ENCODE assay signal across 1 cellular context in the genomic region with DNA sequence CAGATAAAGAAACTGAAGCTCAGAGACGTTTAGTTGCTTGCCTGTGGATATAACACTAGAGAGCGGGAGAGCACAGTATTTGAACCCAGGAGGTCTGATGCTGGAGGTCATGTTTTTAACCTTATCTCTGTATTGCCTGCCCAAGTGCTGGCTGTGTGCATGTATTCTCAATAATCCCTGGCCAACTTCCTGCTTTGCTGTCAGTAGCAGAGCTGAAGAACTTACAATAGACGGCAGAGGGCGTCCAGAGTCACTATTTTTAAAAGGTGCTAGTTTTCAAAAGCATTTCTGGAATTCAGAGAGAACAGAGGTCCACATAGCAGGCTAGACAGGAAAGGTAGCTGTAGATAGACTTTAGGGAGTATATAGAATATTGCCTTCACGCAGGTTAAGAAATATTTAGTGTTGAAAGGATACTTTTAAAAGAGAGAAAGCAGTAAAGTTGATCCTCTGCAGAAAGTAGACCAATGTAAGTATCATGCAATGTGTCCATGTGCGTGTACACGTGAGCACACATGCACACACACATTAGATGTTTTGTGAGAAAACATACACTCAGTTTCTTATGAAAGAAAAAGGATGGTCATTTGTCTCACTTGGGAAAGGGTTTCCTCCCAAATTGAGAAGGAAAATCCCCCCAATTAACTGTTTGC.
TF ChIP-seq lines count a peak whose summit lies in the region.

No MANE protein-coding gene starts in this region.

TF ChIP-seq in liver, 16 proteins besides CTCF, POLR2A, EP300 and RAD21 (continued from another document):
- TF ChIP-seq, protein P1, sequence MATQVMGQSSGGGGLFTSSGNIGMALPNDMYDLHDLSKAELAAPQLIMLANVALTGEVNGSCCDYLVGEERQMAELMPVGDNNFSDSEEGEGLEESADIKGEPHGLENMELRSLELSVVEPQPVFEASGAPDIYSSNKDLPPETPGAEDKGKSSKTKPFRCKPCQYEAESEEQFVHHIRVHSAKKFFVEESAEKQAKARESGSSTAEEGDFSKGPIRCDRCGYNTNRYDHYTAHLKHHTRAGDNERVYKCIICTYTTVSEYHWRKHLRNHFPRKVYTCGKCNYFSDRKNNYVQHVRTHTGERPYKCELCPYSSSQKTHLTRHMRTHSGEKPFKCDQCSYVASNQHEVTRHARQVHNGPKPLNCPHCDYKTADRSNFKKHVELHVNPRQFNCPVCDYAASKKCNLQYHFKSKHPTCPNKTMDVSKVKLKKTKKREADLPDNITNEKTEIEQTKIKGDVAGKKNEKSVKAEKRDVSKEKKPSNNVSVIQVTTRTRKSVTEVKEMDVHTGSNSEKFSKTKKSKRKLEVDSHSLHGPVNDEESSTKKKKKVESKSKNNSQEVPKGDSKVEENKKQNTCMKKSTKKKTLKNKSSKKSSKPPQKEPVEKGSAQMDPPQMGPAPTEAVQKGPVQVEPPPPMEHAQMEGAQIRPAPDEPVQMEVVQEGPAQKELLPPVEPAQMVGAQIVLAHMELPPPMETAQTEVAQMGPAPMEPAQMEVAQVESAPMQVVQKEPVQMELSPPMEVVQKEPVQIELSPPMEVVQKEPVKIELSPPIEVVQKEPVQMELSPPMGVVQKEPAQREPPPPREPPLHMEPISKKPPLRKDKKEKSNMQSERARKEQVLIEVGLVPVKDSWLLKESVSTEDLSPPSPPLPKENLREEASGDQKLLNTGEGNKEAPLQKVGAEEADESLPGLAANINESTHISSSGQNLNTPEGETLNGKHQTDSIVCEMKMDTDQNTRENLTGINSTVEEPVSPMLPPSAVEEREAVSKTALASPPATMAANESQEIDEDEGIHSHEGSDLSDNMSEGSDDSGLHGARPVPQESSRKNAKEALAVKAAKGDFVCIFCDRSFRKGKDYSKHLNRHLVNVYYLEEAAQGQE (IDR thresholded peaks at IDR 0.05), result no peak
- peak; percentile 77 for TF ChIP-seq NR2F2 (IDR thresholded peaks at IDR 0.05)
- TF ChIP-seq RXRA (IDR thresholded peaks at IDR 0.05), result peak; percentile 15 to 17
- TF ChIP-seq, protein P2, sequence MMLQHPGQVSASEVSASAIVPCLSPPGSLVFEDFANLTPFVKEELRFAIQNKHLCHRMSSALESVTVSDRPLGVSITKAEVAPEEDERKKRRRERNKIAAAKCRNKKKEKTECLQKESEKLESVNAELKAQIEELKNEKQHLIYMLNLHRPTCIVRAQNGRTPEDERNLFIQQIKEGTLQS (IDR thresholded peaks at IDR 0.05), result no peak
- peak; percentile 9 for TF ChIP-seq SP1 (IDR thresholded peaks at IDR 0.05)
- TF ChIP-seq, protein P3, sequence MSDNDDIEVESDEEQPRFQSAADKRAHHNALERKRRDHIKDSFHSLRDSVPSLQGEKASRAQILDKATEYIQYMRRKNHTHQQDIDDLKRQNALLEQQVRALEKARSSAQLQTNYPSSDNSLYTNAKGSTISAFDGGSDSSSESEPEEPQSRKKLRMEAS (IDR thresholded peaks at IDR 0.05), result no peak
- TF ChIP-seq YY1 (IDR thresholded peaks at IDR 0.05), result no peak
TF ChIP-seq in liver: peak in this region for 3.
